11 cellular contexts compared by ENCODE assay signal in the genomic region with DNA sequence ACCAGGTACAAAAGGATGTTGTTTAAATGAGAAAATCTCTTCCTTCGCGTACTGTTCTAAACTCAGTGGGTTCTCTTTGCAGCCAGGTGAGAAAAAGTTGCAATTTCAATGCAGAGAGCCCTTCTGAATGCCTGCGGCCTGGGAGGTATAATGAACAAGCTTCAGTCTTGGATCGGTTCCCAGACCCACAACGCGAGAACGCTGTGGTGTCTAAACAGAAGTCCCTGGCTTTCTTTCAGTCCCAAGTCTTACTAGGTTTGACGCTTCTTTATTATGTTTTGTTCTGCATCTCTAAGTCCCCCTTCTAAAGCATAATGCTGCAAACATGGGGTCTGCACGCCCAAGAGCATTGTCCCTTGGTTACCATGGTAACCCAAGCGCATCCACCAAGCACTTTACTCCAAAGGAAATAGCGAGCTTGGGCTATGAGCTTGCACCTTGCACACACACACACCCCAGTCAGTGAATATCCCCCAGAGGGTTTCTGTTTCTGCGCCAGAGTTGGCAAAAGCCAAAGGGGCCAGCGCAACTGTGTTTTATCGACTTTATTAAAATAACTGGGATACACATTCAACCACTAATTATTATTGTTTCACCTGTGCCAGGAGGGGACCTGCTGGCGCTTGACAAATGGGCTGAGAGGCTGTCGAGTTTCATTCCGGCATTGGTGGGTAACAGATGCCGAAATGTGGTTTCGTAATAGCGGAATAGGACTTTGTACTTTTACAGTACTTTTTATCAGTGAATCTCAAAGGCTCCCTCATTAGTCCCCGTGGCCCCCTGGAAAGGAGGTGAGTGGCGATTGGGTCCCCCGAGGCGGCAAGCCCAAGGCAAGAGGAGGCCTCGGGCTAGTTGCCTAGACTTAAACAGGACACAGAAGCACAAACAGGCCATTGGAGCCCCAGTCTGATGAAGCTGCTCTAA.
DNase-seq lines count a peak whose midpoint lies in the region; ATAC-seq, FAIRE-seq and TF ChIP-seq lines count a peak whose summit lies in the region.
"Had no signal": no experiment of that assay in that cellular context is flagged by ENCODE, and none has a peak within 500 bp of the region (broad histone marks: within the 10 kb centered on the region; RNA-seq: fewer than 3 reads in every experiment).

No MANE protein-coding gene starts in this region.

- no peak for TF ChIP-seq CTCF in astrocyte of the cerebellum (IDR thresholded peaks at IDR 0.05; ENCODE audit: low read depth, low read length, missing control alignments)

- no peak overlapping the region for H3K4me3 ChIP-seq in astrocyte of the cerebellum (ENCODE audit: low read depth, low read length)
- H3K4me3 ChIP-seq: right atrium auricular region had no signal

- FAIRE-seq in GM12891 (lab: Jason Lieb, UNC): no peak
- no peak for FAIRE-seq in HTR-8/SVneo (lab: Jason Lieb, UNC)
- FAIRE-seq: islet of Langerhans had no signal

- DNase-seq in COLO668 (lab: John Stamatoyannopoulos, UW; ENCODE audit: unreplicated experiment) (peak; percentile 29), NCI-H2081 treated with DMSO at 0.1 percent for 48 hours (lab: John Stamatoyannopoulos, UW) (peak; percentile 55), astrocyte of the cerebellum (ENCODE audit: low read depth) (peak; percentile 88), lung microvascular endothelial cell (ENCODE audit: low read depth in 2 of 2) (peak; percentile 2 to 10), GM12891 (ENCODE audit: insufficient read length, low spot score) (no peak), HTR-8/SVneo (ENCODE audit: insufficient read length, low spot score) (no peak), AML-193 (lab: John Stamatoyannopoulos, UW) (no peak)
- DNase-seq: NCI-H524 treated with DMSO at 0.1 percent for 48 hours had no signal

- no peak for ATAC-seq in HG03175 (IDR thresholded peaks at IDR 0.05; ENCODE audit: unreplicated experiment)

- in situ Hi-C loops in astrocyte of the cerebellum (cut with HindIII; ENCODE audit: low sequenced_read_pairs): loop anchor here (5.0 kb wide), 1 partner anchor 90 kb away; no protein-coding TSS in a partner anchor

- no peak for TF ChIP-seq POLR2A in GM12891 (IDR thresholded peaks at IDR 0.05; ENCODE audit: low read depth, low read length)

TF ChIP-seq in GM12891, 5 proteins besides CTCF, POLR2A, EP300 and RAD21:
- TF ChIP-seq SPI1 (IDR thresholded peaks at IDR 0.05; ENCODE audit: low read depth, low read length): no peak
- TF ChIP-seq POLR2AphosphoS5 (IDR thresholded peaks at IDR 0.05; ENCODE audit: low read depth, low read length): no peak
- no peak for TF ChIP-seq POU2F2 (IDR thresholded peaks at IDR 0.05; ENCODE audit: low read depth, low read length)
- TF ChIP-seq PAX5 (IDR thresholded peaks at IDR 0.05; ENCODE audit: insufficient read depth, low read length, severe bottlenecking): no peak
- no peak for TF ChIP-seq TAF1 (IDR thresholded peaks at IDR 0.05; ENCODE audit: low read depth, low read length)

Comparison
In these comparisons a context has a peak if more than half of its experiments do, and no peak if none do; other contexts are left out.
1. DNase-seq: peak in COLO668 (single experiment), NCI-H2081 treated with DMSO at 0.1 percent for 48 hours (single experiment), astrocyte of the cerebellum (single experiment) and lung microvascular endothelial cell (2 of 2); none in GM12891 (single experiment), HTR-8/SVneo (single experiment) and AML-193 (0 of 2).